14 cellular contexts compared by ENCODE assay signal in genomic region chr3:81622395-81622794, GRCh38.
DNase-seq lines count a peak whose midpoint lies in the region; ATAC-seq lines count a peak whose summit lies in the region.
"Had no signal": no experiment of that assay in that cellular context is flagged by ENCODE, and none has a peak within 500 bp of the region (broad histone marks: within the 10 kb centered on the region; RNA-seq: fewer than 3 reads in every experiment).

No MANE protein-coding gene starts in this region.

- DNase-seq in AG08396 (ENCODE audit: low spot score): peak; percentile 8
- DNase-seq in GM04503 (ENCODE audit: low read depth): peak; percentile 8
- peak; percentile 32 for DNase-seq in amniotic stem cell (lab: John Stamatoyannopoulos, UW)
- DNase-seq in fibroblast of peridontal ligament (ENCODE audit: extremely low read depth): peak; percentile 66
- no peak for DNase-seq in activated naive CD4-positive, alpha-beta T cell (lab: John Stamatoyannopoulos, UW)
- no peak for DNase-seq in stimulated activated naive CD8-positive, alpha-beta T cell treated with anti-CD3 and anti-CD28 coated beads, Interleukin-15, Interleukin-2, amounts not matched to agents 100 U/mL and 50 U/mL, for 24 hours
- DNase-seq: AML-193, Caco-2, GOT3, NCI-H187 treated with DMSO at 0.1 percent for 48 hours, NCI-H446, RPMI8226 had no signal

- ATAC-seq in HG02610 (IDR thresholded peaks at IDR 0.05; ENCODE audit: unreplicated experiment) (no peak), HG02981 (IDR thresholded peaks at IDR 0.05; ENCODE audit: unreplicated experiment) (no peak)
- no peak for ATAC-seq in stimulated activated naive CD8-positive, alpha-beta T cell treated with anti-CD3 and anti-CD28 coated beads, Interleukin-15, Interleukin-2, amounts not matched to agents 100 U/mL and 50 U/mL, for 24 hours

Comparison
In these comparisons a context has a peak if more than half of its experiments do, and no peak if none do; other contexts are left out.
1. DNase-seq: peak in AG08396 (single experiment), GM04503 (single experiment), amniotic stem cell (single experiment) and fibroblast of peridontal ligament (single experiment); none in activated naive CD4-positive, alpha-beta T cell (0 of 4) and stimulated activated naive CD8-positive, alpha-beta T cell treated with anti-CD3 and anti-CD28 coated beads, Interleukin-15, Interleukin-2, amounts not matched to agents 100 U/mL and 50 U/mL, for 24 hours (single experiment).